26 cellular contexts compared by ENCODE assay signal in the genomic region with DNA sequence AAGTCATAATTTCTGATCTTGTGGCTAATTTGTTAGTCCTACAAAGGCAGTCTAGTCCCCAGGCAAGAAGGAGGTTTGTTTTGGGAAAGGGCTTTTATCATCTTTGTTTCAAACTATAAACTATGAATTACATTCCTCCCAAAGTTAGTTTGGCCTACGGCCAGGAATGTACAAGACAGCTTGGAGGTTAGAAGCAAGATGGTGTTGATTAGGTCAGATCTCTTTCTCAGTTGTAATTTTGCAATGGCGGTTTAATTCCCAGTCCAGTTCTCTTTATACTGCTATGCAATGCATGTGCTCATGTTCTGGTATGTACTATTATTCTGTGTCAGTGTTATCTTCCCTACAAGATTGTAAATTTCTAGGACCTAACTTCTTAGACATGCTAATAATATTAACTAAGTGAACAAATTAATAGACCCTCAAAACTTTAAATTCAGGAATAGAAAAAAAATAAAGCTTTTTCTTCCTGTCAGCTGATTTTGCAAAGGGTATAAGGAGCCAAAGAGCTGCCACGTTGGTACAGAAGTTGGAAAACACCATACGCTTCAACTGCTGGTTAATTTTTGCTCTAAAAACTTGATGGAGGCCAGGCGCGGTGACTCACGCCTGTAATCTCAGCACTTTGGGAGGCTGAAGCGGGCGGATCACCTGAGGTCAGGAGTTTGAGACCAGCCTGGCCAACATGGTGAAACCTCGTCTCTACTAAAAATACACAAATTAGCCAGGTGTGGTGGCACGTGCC. TPM values are rescaled to one million over a fixed set of nuclear protein-coding genes. Genes with fewer than 3 reads are reported as not detected.
DNase-seq lines count a peak whose midpoint lies in the region; ATAC-seq and TF ChIP-seq lines count a peak whose summit lies in the region.
"Had no signal": no experiment of that assay in that cellular context is flagged by ENCODE, and none has a peak within 500 bp of the region (broad histone marks: within the 10 kb centered on the region; RNA-seq: fewer than 3 reads in every experiment).

No MANE protein-coding gene starts in this region.

- peaks cover 2% of the 10 kb centered on the region for H3K27me3 Mint-ChIP-seq in endothelial cell (ENCODE audit: unreplicated experiment)
- H3K27me3 Mint-ChIP-seq: memory B cell, naive B cell had no signal

- no peaks in the 10 kb centered on the region for H3K9me3 Mint-ChIP-seq in endothelial cell (ENCODE audit: unreplicated experiment)
- H3K9me3 Mint-ChIP-seq: CD8-positive, alpha-beta memory T cell; memory B cell; naive B cell had no signal

- POLR2A ChIA-PET in AG04449 (lab: Yijun Ruan, JAX): interaction anchor here (1.0 kb wide), 1 partner anchor 26 kb away, joined by 4 read pairs; no protein-coding TSS in a partner anchor

- peaks cover 5% of the 10 kb centered on the region for H3K4me1 Mint-ChIP-seq in endothelial cell (ENCODE audit: unreplicated experiment)

- no peak overlapping the region for H3K4me3 Mint-ChIP-seq in endothelial cell (ENCODE audit: unreplicated experiment)

- no peak overlapping the region for H3K27ac Mint-ChIP-seq in endothelial cell (ENCODE audit: unreplicated experiment)

- CTCF ChIA-PET in AG04449 (lab: Yijun Ruan, JAX): interaction anchor here (0.8 to 2.8 kb wide), 4 partner anchors 8 to 53 kb away, joined by 3 to 10 read pairs (median 4); no protein-coding TSS in a partner anchor

- peaks cover 5% of the 10 kb centered on the region for H3K36me3 Mint-ChIP-seq in endothelial cell (ENCODE audit: low read depth, unreplicated experiment)
- H3K36me3 Mint-ChIP-seq: memory B cell, naive B cell had no signal

- no peak for ATAC-seq in HG03432 (IDR thresholded peaks at IDR 0.05; ENCODE audit: unreplicated experiment)

- no peaks in the 10 kb centered on the region for H3K9me3 ChIP-seq in adipocyte (ENCODE audit: control insufficient read depth, low read length)
- H3K9me3 ChIP-seq: breast epithelium, gastroesophageal sphincter, right lobe of liver, vagina had no signal

- H3K4me1 ChIP-seq in adipocyte (ENCODE audit: control insufficient read depth, insufficient read depth, low read length): peaks cover 30% of the 10 kb centered on the region
- H3K4me1 ChIP-seq: breast epithelium, parathyroid adenoma, right lobe of liver had no signal

- no peaks in the 10 kb centered on the region for H3K36me3 ChIP-seq in adipocyte (ENCODE audit: control insufficient read depth, insufficient read depth, low read length, severe bottlenecking)
- H3K36me3 ChIP-seq: breast epithelium, gastroesophageal sphincter, right lobe of liver, vagina had no signal

- no peak overlapping the region for H3K9ac ChIP-seq in adipocyte (ENCODE audit: low read length)
- H3K9ac ChIP-seq: parathyroid adenoma had no signal

- DNase-seq in AG04449 (ENCODE audit: low read depth, low spot score) (peak; percentile 56), GM04504 (ENCODE audit: low read depth) (peak; percentile 31), adipocyte (ENCODE audit: low read depth) (peak; percentile 63), iris pigment epithelial cell (ENCODE audit: low read depth) (peak; percentile 76), endothelial cell (ENCODE audit: low spot score) (no peak), RKO (ENCODE audit: low spot score) (no peak), NCI-H187 (lab: John Stamatoyannopoulos, UW) (no peak)
- DNase-seq: activated CD4-positive, alpha-beta T cell treated with anti-CD3 and anti-CD28 coated beads, Interleukin-2, amount 50 U/mL, for 4 hours; activated effector memory CD4-positive, alpha-beta T cell treated with anti-CD3 and anti-CD28 coated beads, Interleukin-2, amount 50 U/mL, for 16 hours; CD8-positive, alpha-beta memory T cell; DND-41; HFFc6; naive B cell; NCI-H1417 treated with DMSO at 0.1 percent for 48 hours; NCI-H524 treated with DMSO at 0.1 percent for 48 hours; right lobe of liver; Right ventricle myocardium superior; substantia nigra; T-helper 2 cell had no signal

- no peak overlapping the region for H3K4me3 ChIP-seq in AG04449 (ENCODE audit: low read depth, low read length)
- no peak overlapping the region for H3K4me3 ChIP-seq in adipocyte (ENCODE audit: low read length)

- no peak for TF ChIP-seq CTCF in AG04449 (IDR thresholded peaks at IDR 0.05; ENCODE audit: insufficient read depth, low read length, missing control alignments)
- TF ChIP-seq CTCF in endothelial cell (IDR thresholded peaks at IDR 0.05; ENCODE audit: unreplicated experiment): no peak

- H3K27me3 ChIP-seq in adipocyte (replicated peaks; ENCODE audit: control insufficient read depth, insufficient read depth, low read length): no peaks in the 10 kb centered on the region
- H3K27me3 ChIP-seq: breast epithelium, gastroesophageal sphincter, right lobe of liver, vagina had no signal

RNA-seq across cellular contexts. Expression of gene DNAJC15, which starts 1.3 kb away (rescaled TPM):
- 13.9 TPM for total RNA-seq in endothelial cell (ENCODE audit: unreplicated experiment)

RNA-seq across cellular contexts. Expression of gene EPSTI1, which starts 30.1 kb away (rescaled TPM):
- 0.77 TPM for total RNA-seq in endothelial cell (ENCODE audit: unreplicated experiment)
- total RNA-seq: MCF 10A had no signal

Comparison
In these comparisons a context has a peak if more than half of its experiments do, and no peak if none do; other contexts are left out.
1. DNase-seq: peak in AG04449 (single experiment), GM04504 (single experiment), adipocyte (single experiment) and iris pigment epithelial cell (single experiment); none in endothelial cell (single experiment), RKO (single experiment) and NCI-H187 (0 of 2).